In genomic region chr4:79528241-79528706, GRCh38 we compare ENCODE assay signal across 16 cellular contexts.
DNase-seq lines count a peak whose midpoint lies in the region; ATAC-seq and TF ChIP-seq lines count a peak whose summit lies in the region.
"Had no signal": no experiment of that assay in that cellular context is flagged by ENCODE, and none has a peak within 500 bp of the region (broad histone marks: within the 10 kb centered on the region; RNA-seq: fewer than 3 reads in every experiment).

No MANE protein-coding gene starts in this region.

- 49 to 63% (median 54%) methylated on average over 3 of the region's 3 CpGs for WGBS in psoas muscle, 3 donors

- 0 out of 2 replicates have a peak overlapping the region, but pooled peaks have one; percentile 10 for H3K4me2 ChIP-seq in MM.1S (ENCODE audit: low read depth, low read length)

- H3K9me3 ChIP-seq in MM.1S (replicated peaks; ENCODE audit: insufficient read depth, low read length) (no peaks in the 10 kb centered on the region), psoas muscle (no peaks in the 10 kb centered on the region)

- ATAC-seq in psoas muscle (no peak), HG03342 (IDR thresholded peaks at IDR 0.05; ENCODE audit: unreplicated experiment) (no peak)
- ATAC-seq: left colon had no signal

- no peak overlapping the region for H2AFZ ChIP-seq in MM.1S (ENCODE audit: low read length)

- peak; percentile 33 for DNase-seq in Daoy (ENCODE audit: low read depth)
- DNase-seq in MM.1S, result no peak
- peak; percentile 82 for DNase-seq in astrocyte of the hippocampus (ENCODE audit: low read depth, low spot score)
- DNase-seq in myocyte (ENCODE audit: low read depth), result peak; percentile 7
- no peak for DNase-seq in psoas muscle
- no peak for DNase-seq in NCI-H146 (lab: John Stamatoyannopoulos, UW)
- DNase-seq: activated effector memory CD4-positive, alpha-beta T cell treated with anti-CD3 and anti-CD28 coated beads, Interleukin-2, amount 50 U/mL, for 16 hours; central memory CD4-positive, alpha-beta T cell; endodermal cell; glutamatergic neuron; left colon; naive B cell; NCI-H1417; NCI-H510A; stimulated activated CD4-positive, alpha-beta T cell treated with anti-CD3 and anti-CD28 coated beads, Interleukin-4, amount 100 ng/mL, for 1 hour had no signal

- H3K27ac ChIP-seq in MM.1S (ENCODE audit: low read length) (no peak overlapping the region), psoas muscle (no peak overlapping the region)

- H4K20me1 ChIP-seq in MM.1S (ENCODE audit: insufficient read depth, low read length), result no peaks in the 10 kb centered on the region

- no peaks in the 10 kb centered on the region for H3F3A ChIP-seq in MM.1S (ENCODE audit: insufficient read depth, low read length)

- TF ChIP-seq CTCF in MM.1S (IDR thresholded peaks at IDR 0.05; ENCODE audit: low read length) (no peak), psoas muscle (IDR thresholded peaks at IDR 0.05) (no peak)

- H3K27me3 ChIP-seq in MM.1S (replicated peaks; ENCODE audit: insufficient read depth, low read length), result no peaks in the 10 kb centered on the region
- no peaks in the 10 kb centered on the region for H3K27me3 ChIP-seq in psoas muscle (ENCODE audit: insufficient read depth in 3 of 3, low read length in 2 of 3)

- H3K4me1 ChIP-seq in MM.1S (ENCODE audit: low read length), result peaks cover 7% of the 10 kb centered on the region; the same call in 1 of the 2 replicates
- H3K4me1 ChIP-seq in psoas muscle, result no peaks in the 10 kb centered on the region

- no peaks in the 10 kb centered on the region for H3K79me2 ChIP-seq in MM.1S (ENCODE audit: low read length)

- H3K36me3 ChIP-seq in MM.1S (replicated peaks; ENCODE audit: insufficient read depth, low read length) (no peaks in the 10 kb centered on the region), psoas muscle (ENCODE audit: insufficient read depth in 1 of 2, low read depth in 1 of 2) (no peaks in the 10 kb centered on the region)

- intact Hi-C loops in psoas muscle (cut with DNase I), result no loop called here

- H3K9me2 ChIP-seq in MM.1S (replicated peaks; ENCODE audit: insufficient read depth, low read length), result no peaks in the 10 kb centered on the region

- no peak overlapping the region for H3K4me3 ChIP-seq in MM.1S (ENCODE audit: low read length)
- H3K4me3 ChIP-seq in psoas muscle, result no peak overlapping the region

- H3K9ac ChIP-seq in MM.1S (ENCODE audit: low read length), result no peak overlapping the region

Comparison
In these comparisons a context has a peak if more than half of its experiments do, and no peak if none do; other contexts are left out.
1. DNase-seq: peak in Daoy (single experiment), astrocyte of the hippocampus (single experiment) and myocyte (single experiment); none in MM.1S (single experiment), psoas muscle (0 of 2) and NCI-H146 (single experiment).